ENCODE assay signal across 9 cellular contexts in genomic region chr1:110341872-110342331, GRCh38. TPM values are rescaled to one million over a fixed set of nuclear protein-coding genes. Genes with fewer than 3 reads are reported as not detected.
DNase-seq lines count a peak whose midpoint lies in the region; ATAC-seq and TF ChIP-seq lines count a peak whose summit lies in the region.
"Had no signal": no experiment of that assay in that cellular context is flagged by ENCODE, and none has a peak within 500 bp of the region (broad histone marks: within the 10 kb centered on the region; RNA-seq: fewer than 3 reads in every experiment).

No MANE protein-coding gene starts in this region.

- H3K79me1 ChIP-seq in neuronal stem cell (ENCODE audit: low read depth, low read length) = peaks cover 7% of the 10 kb centered on the region

- H4K8ac ChIP-seq in neuronal stem cell (ENCODE audit: low read depth, low read length) = no peak overlapping the region

- H3K9ac ChIP-seq in Karpas-422 (ENCODE audit: low read length) = peak overlapping the region; percentile 99
- peak overlapping the region in 1 of 2 donors; percentile 10 for H3K9ac ChIP-seq in duodenal mucosa (ENCODE audit: low read depth in 1 of 2, low read length in 2 of 2)
- no peak overlapping the region for H3K9ac ChIP-seq in neuronal stem cell (ENCODE audit: low read depth, low read length, poor library complexity)

- no peak overlapping the region for H4K91ac ChIP-seq in neuronal stem cell (ENCODE audit: low read depth, low read length, poor library complexity)

- no peak overlapping the region for H2BK5ac ChIP-seq in neuronal stem cell (ENCODE audit: low read length)

- H2BK15ac ChIP-seq in neuronal stem cell (ENCODE audit: low read length) = no peak overlapping the region

- H3K79me2 ChIP-seq in Karpas-422 (ENCODE audit: low read length) = peaks cover 83% of the 10 kb centered on the region

- peaks cover 16% of the 10 kb centered on the region for H3K36me3 ChIP-seq in GM06990 (ENCODE audit: control insufficient read depth, insufficient read depth, low read length)
- H3K36me3 ChIP-seq in Karpas-422 (ENCODE audit: insufficient read depth, low read length) = peaks cover 63% of the 10 kb centered on the region
- peaks cover 13 to 34% of the 10 kb centered on the region in 2 donors for H3K36me3 ChIP-seq in duodenal mucosa (ENCODE audit: control insufficient read depth in 1 of 2, insufficient read depth in 2 of 2, low read length in 2 of 2)
- H3K36me3 ChIP-seq in neuronal stem cell (replicated peaks in 1 of 2; ENCODE audit: control insufficient read depth in 2 of 2, insufficient read depth in 2 of 2, low read length in 2 of 2) = peaks cover 18 to 69% of the 10 kb centered on the region in 2 donors

- DNase-seq in GM06990 (ENCODE audit: extremely low read depth, insufficient read length) = no peak
- DNase-seq in Karpas-422 = peak; percentile 50
- DNase-seq in neuronal stem cell (ENCODE audit: low spot score) = no peak
- no peak for DNase-seq in HCEC 1CT
- no peak for DNase-seq in NCI-H2081 (lab: John Stamatoyannopoulos, UW)
- DNase-seq: amniotic stem cell, sigmoid colon had no signal

- H3K27me3 ChIP-seq in GM06990 (replicated peaks; ENCODE audit: control insufficient read depth, insufficient read depth, low read length) (no peaks in the 10 kb centered on the region), Karpas-422 (ENCODE audit: low read length) (no peaks in the 10 kb centered on the region), duodenal mucosa (ENCODE audit: control insufficient read depth in 1 of 2, insufficient read depth in 2 of 2, low read length in 2 of 2) (no peaks in the 10 kb centered on the region), neuronal stem cell (ENCODE audit: control insufficient read depth in 3 of 3, insufficient read depth in 3 of 3, low read depth in 1 of 3, low read length in 3 of 3) (no peaks in the 10 kb centered on the region)
- H3K27me3 ChIP-seq: sigmoid colon had no signal

- no peak overlapping the region for H2AFZ ChIP-seq in Karpas-422 (ENCODE audit: low read length)
- H2AFZ ChIP-seq in neuronal stem cell (ENCODE audit: low read length) = no peak overlapping the region

- no peak overlapping the region for H3K14ac ChIP-seq in neuronal stem cell (ENCODE audit: low read length)

- H3K18ac ChIP-seq in neuronal stem cell (ENCODE audit: low read length) = no peak overlapping the region

- no peaks in the 10 kb centered on the region for H3K9me2 ChIP-seq in Karpas-422 (replicated peaks; ENCODE audit: insufficient read depth, low read length)

- no peak overlapping the region for H2BK120ac ChIP-seq in neuronal stem cell (ENCODE audit: low read depth, low read length)

- H3K9me3 ChIP-seq in Karpas-422 (ENCODE audit: low read length) (no peaks in the 10 kb centered on the region), duodenal mucosa (ENCODE audit: control insufficient read depth in 1 of 2, low read length in 2 of 2) (no peaks in the 10 kb centered on the region), neuronal stem cell (replicated peaks in 1 of 2; ENCODE audit: control insufficient read depth in 2 of 2, insufficient read depth in 1 of 2, low read depth in 1 of 2, low read length in 2 of 2) (no peaks in the 10 kb centered on the region)
- H3K9me3 ChIP-seq: sigmoid colon had no signal

- H3K23ac ChIP-seq in neuronal stem cell (ENCODE audit: low read depth, low read length, poor library complexity) = no peak overlapping the region

- H3K4me1 ChIP-seq in Karpas-422 (ENCODE audit: low read length) (peaks cover 74% of the 10 kb centered on the region), duodenal mucosa (ENCODE audit: control insufficient read depth in 1 of 2, insufficient read depth in 2 of 2, low read length in 2 of 2) (peaks cover 56 to 59% of the 10 kb centered on the region in 2 donors), neuronal stem cell (ENCODE audit: control insufficient read depth in 2 of 2, insufficient read depth in 1 of 2, low read depth in 1 of 2, low read length in 2 of 2) (peaks cover 21 to 23% of the 10 kb centered on the region in 2 donors)

- peaks cover 66% of the 10 kb centered on the region for H4K20me1 ChIP-seq in Karpas-422 (ENCODE audit: insufficient read depth, low read depth, low read length)

- no CpG with 5 or more reads among the region's 9 CpGs for WGBS in neuronal stem cell (ENCODE audit: extremely low coverage in 2 of 2, insufficient read length in 2 of 2, insufficient replicate concordance in 1 of 2), 2 donors

- H3K4me2 ChIP-seq in Karpas-422 (ENCODE audit: low read depth, low read length, poor library complexity, severe bottlenecking) (peak overlapping the region; percentile 80), neuronal stem cell (ENCODE audit: insufficient read depth, low read length, poor library complexity, severe bottlenecking) (peak overlapping the region; percentile 43)

- no peak overlapping the region for H2BK12ac ChIP-seq in neuronal stem cell (ENCODE audit: low read length)

- TF ChIP-seq CTCF in GM06990 (IDR thresholded peaks at IDR 0.05; ENCODE audit: insufficient read depth, low read length, poor library complexity, severe bottlenecking) = no peak

- H3K4me3 ChIP-seq in GM06990 (replicated peaks; ENCODE audit: low read depth, low read length) = peak overlapping the region; percentile 99
- H3K4me3 ChIP-seq in Karpas-422 (ENCODE audit: low read length) = peak overlapping the region; percentile 87
- H3K4me3 ChIP-seq in duodenal mucosa (ENCODE audit: low read depth in 1 of 2, low read length in 2 of 2) = peak overlapping the region; percentile 50 to 92
- peak overlapping the region; percentile 9 to 92 for H3K4me3 ChIP-seq in neuronal stem cell (ENCODE audit: low read length in 2 of 2)

- H3K4ac ChIP-seq in neuronal stem cell (ENCODE audit: low read length) = no peak overlapping the region

- no peak overlapping the region for H2AK5ac ChIP-seq in neuronal stem cell (ENCODE audit: low read depth, low read length)

- ATAC-seq in GM18909 (IDR thresholded peaks at IDR 0.05; ENCODE audit: poor library complexity, unreplicated experiment) = no peak

- peak overlapping the region; percentile 92 for H3K27ac ChIP-seq in Karpas-422 (ENCODE audit: low read length)
- H3K27ac ChIP-seq in duodenal mucosa (ENCODE audit: low read depth, low read length) = no peak overlapping the region
- H3K27ac ChIP-seq in neuronal stem cell (replicated peaks; ENCODE audit: low read length) = no peak overlapping the region
- H3K27ac ChIP-seq: sigmoid colon had no signal

RNA-seq across cellular contexts. Expression of gene RBM15, which starts 2.7 kb away (rescaled TPM):
- total RNA-seq in Karpas-422 (2014; rRNA removed; shearing (Covaris generic); ENCODE audit: low replicate concordance) = 101 and 150 TPM in 2 replicates
- polyA plus RNA-seq in neuronal stem cell (2013, experiment 1 of 2) = 12.3 TPM
- 13.7 TPM for polyA plus RNA-seq in neuronal stem cell (2013, experiment 2 of 2)

RNA-seq across cellular contexts. Expression of gene SLC16A4, which starts 48.9 kb away (rescaled TPM):
- total RNA-seq in Karpas-422 (2014; rRNA removed; shearing (Covaris generic); ENCODE audit: low replicate concordance) = 51.4 and 116 TPM in 2 replicates
- polyA plus RNA-seq in neuronal stem cell (2013, experiment 1 of 2) = 0.63 TPM
- polyA plus RNA-seq in neuronal stem cell (2013, experiment 2 of 2) = 0.46 TPM
